6 cellular contexts compared by ENCODE assay signal in genomic region chr19:57499332-57499679, GRCh38. TPM values are rescaled to one million over a fixed set of nuclear protein-coding genes. Genes with fewer than 3 reads are reported as not detected.
DNase-seq lines count a peak whose midpoint lies in the region; ATAC-seq, FAIRE-seq and TF ChIP-seq lines count a peak whose summit lies in the region.
"Not testable (repeated sequence)": the region's sequence is repeated elsewhere in the genome, so short reads cannot be mapped to it uniquely, and the experiment has no call there.

No MANE protein-coding gene starts in this region.

- H3K79me2 ChIP-seq in ACC112 (ENCODE audit: control insufficient read depth, insufficient read depth, low read length, unreplicated experiment) = peaks cover 27% of the 10 kb centered on the region
- peaks cover 35% of the 10 kb centered on the region for H3K79me2 ChIP-seq in astrocyte (ENCODE audit: insufficient read depth, low read length)
- peaks cover 14% of the 10 kb centered on the region for H3K79me2 ChIP-seq in HepG2 (ENCODE audit: insufficient read depth, low read length)

- BruUV-seq in HepG2 (replicated peaks; lab: Mats Ljungman, UMichigan) = not testable (repeated sequence)

- not testable (repeated sequence) for FAIRE-seq in astrocyte (lab: Jason Lieb, UNC); HepG2 (lab: Jason Lieb, UNC)

- H3K4me3 ChIP-seq in ACC112 (ENCODE audit: low read depth, low read length) = peak overlapping the region; percentile 85; the same call in 1 of the 2 replicates
- peak overlapping the region; percentile 80; the same call in 1 of the 2 replicates for H3K4me3 ChIP-seq in HUES64 (ENCODE audit: low read length)
- H3K4me3 ChIP-seq in astrocyte (ENCODE audit: insufficient read depth, low read depth, low read length); HepG2 (replicated peaks in 1 of 3; ENCODE audit: insufficient read depth in 1 of 3, low read depth in 2 of 3, low read length in 3 of 3): not testable (repeated sequence)
- H3K4me3 ChIP-seq in psoas muscle = peak overlapping the region; percentile 81

- peaks cover 63% of the 10 kb centered on the region for H3K36me3 Mint-ChIP-seq in activated CD4-positive, alpha-beta memory T cell treated with anti-CD3 and anti-CD28 coated beads, Interleukin-2, amount 10 ng/mL, durations not matched to agents 7 days and 5 days (ENCODE audit: low read depth)
- peaks cover 29% of the 10 kb centered on the region for H3K36me3 Mint-ChIP-seq in astrocyte (ENCODE audit: low read depth, unreplicated experiment)

- in situ Hi-C loops in HepG2 (cut with HindIII; ENCODE audit: extremely low pct_ligation_motif_present, low pct_unique_long_range_greater_than_20kb) = not testable (repeated sequence)

- H3K9me3 Mint-ChIP-seq in activated CD4-positive, alpha-beta memory T cell treated with anti-CD3 and anti-CD28 coated beads, Interleukin-2, amount 10 ng/mL, durations not matched to agents 7 days and 5 days = peaks cover 59% of the 10 kb centered on the region
- H3K9me3 Mint-ChIP-seq in astrocyte (ENCODE audit: unreplicated experiment) = peaks cover 18% of the 10 kb centered on the region

- not testable (repeated sequence) for H3K27me3 Mint-ChIP-seq in activated CD4-positive, alpha-beta memory T cell treated with anti-CD3 and anti-CD28 coated beads, Interleukin-2, amount 10 ng/mL, durations not matched to agents 7 days and 5 days; astrocyte (ENCODE audit: low read depth, unreplicated experiment)

- not testable (repeated sequence) for H4K20me1 ChIP-seq in astrocyte (ENCODE audit: insufficient read depth, low read length); HepG2 (ENCODE audit: insufficient read depth, low read length)

- not testable (repeated sequence) for DNase-seq in activated CD4-positive, alpha-beta memory T cell treated with anti-CD3 and anti-CD28 coated beads, Interleukin-2, amount 10 ng/mL, durations not matched to agents 7 days and 5 days; astrocyte (ENCODE audit: low read depth); HepG2 (ENCODE audit: low spot score); psoas muscle

- intact Hi-C loops in HepG2 (cut with micrococcal nuclease; ENCODE audit: unreplicated experiment); psoas muscle (cut with DNase I): not testable (repeated sequence)

- not testable (repeated sequence) for TF ChIP-seq CTCF in astrocyte (IDR thresholded peaks at IDR 0.05; ENCODE audit: insufficient read depth, low read depth, low read length); HepG2 (CRISPR knock-in tag; IDR thresholded peaks at IDR 0.05); psoas muscle (IDR thresholded peaks at IDR 0.05)

- not testable (repeated sequence) for H3K36me3 ChIP-seq in ACC112 (ENCODE audit: insufficient read depth, low read length); HUES64 (ENCODE audit: insufficient read depth, low read length); HepG2 (replicated peaks in 1 of 2; ENCODE audit: control insufficient read depth in 1 of 2, insufficient read depth in 2 of 2, low read length in 2 of 2); psoas muscle (ENCODE audit: insufficient read depth in 1 of 2, low read depth in 1 of 2)
- H3K36me3 ChIP-seq in astrocyte (ENCODE audit: insufficient read depth, low read length) = peaks cover 10% of the 10 kb centered on the region

- H3K27ac ChIP-seq in ACC112 (ENCODE audit: low read depth, low read length); HUES64 (ENCODE audit: low read depth, low read length); astrocyte (ENCODE audit: low read depth, low read length); HepG2 (ENCODE audit: extremely low read length, insufficient read depth, low read length); psoas muscle: not testable (repeated sequence)

- TF ChIP-seq RAD21 in HepG2 (CRISPR knock-in tag; IDR thresholded peaks at IDR 0.05) = not testable (repeated sequence)

- H3K9ac ChIP-seq in HUES64 (ENCODE audit: low read depth, low read length); astrocyte (ENCODE audit: low read length); HepG2 (ENCODE audit: insufficient read depth, low read depth, low read length): not testable (repeated sequence)

- H3K4me1 Mint-ChIP-seq in activated CD4-positive, alpha-beta memory T cell treated with anti-CD3 and anti-CD28 coated beads, Interleukin-2, amount 10 ng/mL, durations not matched to agents 7 days and 5 days = peaks cover 16% of the 10 kb centered on the region
- not testable (repeated sequence) for H3K4me1 Mint-ChIP-seq in astrocyte (ENCODE audit: low read depth, unreplicated experiment)

- TF ChIP-seq EP300 in HepG2 (IDR thresholded peaks at IDR 0.05; ENCODE audit: low read depth in 2 of 2, low read length in 2 of 2); HepG2 (CRISPR knock-in tag; IDR thresholded peaks at IDR 0.05; ENCODE audit: borderline replicate concordance): not testable (repeated sequence)

- CTCF ChIA-PET in activated CD4-positive, alpha-beta memory T cell treated with anti-CD3 and anti-CD28 coated beads, Interleukin-2, amount 10 ng/mL, durations not matched to agents 7 days and 5 days (lab: Charles Lee) = interaction anchor here (1.0 kb wide), 1 partner anchor 14 kb away, joined by 3 read pairs; no protein-coding TSS in a partner anchor
- CTCF ChIA-PET in HepG2 (lab: Yijun Ruan, JAX; ENCODE audit: low intra/inter-chr PET ratio, low total read pairs) = not testable (repeated sequence)

- POLR2A ChIA-PET in activated CD4-positive, alpha-beta memory T cell treated with anti-CD3 and anti-CD28 coated beads, Interleukin-2, amount 10 ng/mL, durations not matched to agents 7 days and 5 days (lab: Charles Lee) = interaction anchor here (0.6 to 1.0 kb wide), 7 partner anchors 16 to 503 kb away, joined by 3 to 5 read pairs (median 3); partner anchors contain the start of genes ZNF416, ZNF550, ZNF551 and ZNF586
- POLR2A ChIA-PET in HepG2 (lab: Yijun Ruan, JAX) = interaction anchor here (0.6 to 1.0 kb wide), 4 partner anchors 12 to 195 kb away, joined by 3 to 9 read pairs (median 3); partner anchors contain the start of genes ZNF416 and ZNF419

- H3K4me1 ChIP-seq in ACC112 (ENCODE audit: control insufficient read depth, insufficient read depth, low read length, unreplicated experiment); HUES64 (ENCODE audit: insufficient read depth, low read length); astrocyte (ENCODE audit: insufficient read depth, low read length); psoas muscle: not testable (repeated sequence)
- peaks cover 11% of the 10 kb centered on the region; the same call in 1 of the 2 replicates for H3K4me1 ChIP-seq in HepG2 (ENCODE audit: insufficient read depth, low read length)

- H2AFZ ChIP-seq in ACC112 (ENCODE audit: low read length, unreplicated experiment); astrocyte (ENCODE audit: low read depth, low read length); HepG2 (ENCODE audit: low read length): not testable (repeated sequence)

- H3K4me2 ChIP-seq in astrocyte (ENCODE audit: low read length) = peak overlapping the region; percentile 79
- H3K4me2 ChIP-seq in HepG2 (ENCODE audit: low read depth, low read length) = not testable (repeated sequence)

- peak overlapping the region; percentile 79 for H3K4me3 Mint-ChIP-seq in activated CD4-positive, alpha-beta memory T cell treated with anti-CD3 and anti-CD28 coated beads, Interleukin-2, amount 10 ng/mL, durations not matched to agents 7 days and 5 days
- peak overlapping the region; percentile 92 for H3K4me3 Mint-ChIP-seq in astrocyte (ENCODE audit: unreplicated experiment)

- TF ChIP-seq POLR2A in HepG2 (IDR thresholded peaks at IDR 0.05; ENCODE audit: insufficient read depth in 1 of 2, low read depth in 2 of 2, low read length in 2 of 2) = not testable (repeated sequence)

- not testable (repeated sequence) for H3K9me3 ChIP-seq in HUES64 (ENCODE audit: insufficient read depth, low read depth, low read length); HepG2 (ENCODE audit: low read length)
- H3K9me3 ChIP-seq in astrocyte (ENCODE audit: insufficient read depth, low read depth, low read length) (peaks cover 11% of the 10 kb centered on the region), psoas muscle (peaks cover 15% of the 10 kb centered on the region)

- ATAC-seq in HepG2, psoas muscle: not testable (repeated sequence)

- H3K27me3 ChIP-seq in ACC112 (ENCODE audit: insufficient read depth, low read length); HUES64 (ENCODE audit: insufficient read depth, low read length); astrocyte (ENCODE audit: insufficient read depth, low read length); HepG2 (ENCODE audit: control insufficient read depth in 1 of 2, insufficient read depth in 2 of 2, low read length in 2 of 2); psoas muscle (ENCODE audit: insufficient read depth in 3 of 3, low read length in 2 of 3): not testable (repeated sequence)

- H3K27ac Mint-ChIP-seq in activated CD4-positive, alpha-beta memory T cell treated with anti-CD3 and anti-CD28 coated beads, Interleukin-2, amount 10 ng/mL, durations not matched to agents 7 days and 5 days = peak overlapping the region; percentile 70
- H3K27ac Mint-ChIP-seq in astrocyte (ENCODE audit: unreplicated experiment) = not testable (repeated sequence)

RNA-seq across cellular contexts. Expression of gene ZNF773, which starts 0.4 kb away (rescaled TPM):
- 4.6 TPM for polyA plus RNA-seq in HUES64 (2013, experiment 1 of 2)
- polyA plus RNA-seq in HUES64 (2013, experiment 2 of 2) = 5.4 TPM
- 10 to 100 TPM in 1 of 2 experiments, 1 to 10 TPM in 1; 8.6 to 11.4 TPM for total RNA-seq in activated CD4-positive, alpha-beta memory T cell treated with anti-CD3 and anti-CD28 coated beads, Interleukin-2, amount 10 ng/mL, durations not matched to agents 7 days and 5 days
- total RNA-seq in astrocyte = 11.4 and 13.3 TPM in 2 replicates
- 6.7 and 6.9 TPM in 2 replicates for total RNA-seq in HepG2 (2016; rRNA removed; fragmentation: Illumina TruSeq; extraction: Trizol)
- total RNA-seq in HepG2 (2016; cell fraction: cytosol; rRNA removed; fragmentation: Illumina TruSeq; extraction: Trizol; ENCODE audit: low read depth) = 1.8 and 3.2 TPM in 2 replicates
- 5.9 and 6.7 TPM in 2 replicates for total RNA-seq in HepG2 (2016; cell fraction: insoluble cytoplasmic fraction; rRNA removed; fragmentation: Illumina TruSeq; extraction: Trizol)
- 4.3 and 4.9 TPM in 2 replicates for total RNA-seq in HepG2 (2016; cell fraction: membrane; rRNA removed; fragmentation: Illumina TruSeq; extraction: Trizol)
- 6.6 and 8.3 TPM in 2 replicates for total RNA-seq in HepG2 (2016; cell fraction: nucleus; rRNA removed; fragmentation: Illumina TruSeq; extraction: Trizol)
- 5.7 and 7.3 TPM in 2 replicates for polyA plus RNA-seq in HepG2 (2011; rRNA removed)
- polyA plus RNA-seq in HepG2 (2011; cell fraction: cytosol; rRNA removed) = 3.3 and 4.6 TPM in 2 replicates
- polyA plus RNA-seq in HepG2 (2011; cell fraction: nucleus; rRNA removed) = 17.8 and 28.1 TPM in 2 replicates
- 4.3 and 4.4 TPM in 2 replicates for polyA plus RNA-seq in HepG2 (2012)
- polyA plus RNA-seq in HepG2 (2016; cell fraction: cytosol; fragmentation: Illumina TruSeq; extraction: Trizol; ENCODE audit: low read depth) = 0.51 and 0.62 TPM in 2 replicates
- polyA plus RNA-seq in HepG2 (2016; cell fraction: insoluble cytoplasmic fraction; fragmentation: Illumina TruSeq; extraction: Trizol; ENCODE audit: low read depth) = 4.2 and 5.0 TPM in 2 replicates
- 1.2 and 1.3 TPM in 2 replicates for polyA plus RNA-seq in HepG2 (2016; cell fraction: membrane; fragmentation: Illumina TruSeq; extraction: Trizol; ENCODE audit: low read depth)
- polyA plus RNA-seq in HepG2 (2016; cell fraction: nucleus; fragmentation: Illumina TruSeq; extraction: Trizol; ENCODE audit: insufficient read depth, low read depth) = 8.5 and 10.0 TPM in 2 replicates
- 6.9 and 11.0 TPM in 2 replicates for polyA minus RNA-seq in HepG2 (2011; rRNA and poly(A)+ RNA removed; ENCODE audit: low replicate concordance)
- polyA minus RNA-seq in HepG2 (2011; cell fraction: cytosol; rRNA and poly(A)+ RNA removed) = 2.1 and 5.4 TPM in 2 replicates
- 14.9 and 19.0 TPM in 2 replicates for polyA minus RNA-seq in HepG2 (2011; cell fraction: nucleus; rRNA and poly(A)+ RNA removed)
- 1 to 10 TPM; 2.7 to 5.7 (median 4.4) TPM for total RNA-seq in psoas muscle
- 1 to 10 TPM; 2.3 to 7.5 (median 3.0) TPM for polyA plus RNA-seq in psoas muscle

RNA-seq across cellular contexts. Expression of gene ZNF419, which starts 11.8 kb away (rescaled TPM):
- 5.2 TPM for polyA plus RNA-seq in HUES64 (2013, experiment 1 of 2)
- polyA plus RNA-seq in HUES64 (2013, experiment 2 of 2) = 6.8 TPM
- total RNA-seq in activated CD4-positive, alpha-beta memory T cell treated with anti-CD3 and anti-CD28 coated beads, Interleukin-2, amount 10 ng/mL, durations not matched to agents 7 days and 5 days = 10 to 100 TPM in 1 of 2 experiments, 1 to 10 TPM in 1; 9.8 to 12.0 TPM
- total RNA-seq in astrocyte = 13.1 and 14.1 TPM in 2 replicates
- 8.8 and 9.0 TPM in 2 replicates for total RNA-seq in HepG2 (2016; rRNA removed; fragmentation: Illumina TruSeq; extraction: Trizol)
- 2.4 and 2.5 TPM in 2 replicates for total RNA-seq in HepG2 (2016; cell fraction: cytosol; rRNA removed; fragmentation: Illumina TruSeq; extraction: Trizol; ENCODE audit: low read depth)
- 9.3 and 9.5 TPM in 2 replicates for total RNA-seq in HepG2 (2016; cell fraction: insoluble cytoplasmic fraction; rRNA removed; fragmentation: Illumina TruSeq; extraction: Trizol)
- 6.4 and 7.2 TPM in 2 replicates for total RNA-seq in HepG2 (2016; cell fraction: membrane; rRNA removed; fragmentation: Illumina TruSeq; extraction: Trizol)
- 8.5 and 8.9 TPM in 2 replicates for total RNA-seq in HepG2 (2016; cell fraction: nucleus; rRNA removed; fragmentation: Illumina TruSeq; extraction: Trizol)
- 8.5 and 11.1 TPM in 2 replicates for polyA plus RNA-seq in HepG2 (2011; rRNA removed)
- 6.6 and 6.9 TPM in 2 replicates for polyA plus RNA-seq in HepG2 (2011; cell fraction: cytosol; rRNA removed)
- 23.2 and 32.0 TPM in 2 replicates for polyA plus RNA-seq in HepG2 (2011; cell fraction: nucleus; rRNA removed)
- 6.4 and 7.9 TPM in 2 replicates for polyA plus RNA-seq in HepG2 (2012)
- 0.85 and 0.86 TPM in 2 replicates for polyA plus RNA-seq in HepG2 (2016; cell fraction: cytosol; fragmentation: Illumina TruSeq; extraction: Trizol; ENCODE audit: low read depth)
- 6.5 and 6.7 TPM in 2 replicates for polyA plus RNA-seq in HepG2 (2016; cell fraction: insoluble cytoplasmic fraction; fragmentation: Illumina TruSeq; extraction: Trizol; ENCODE audit: low read depth)
- 1.5 and 2.1 TPM in 2 replicates for polyA plus RNA-seq in HepG2 (2016; cell fraction: membrane; fragmentation: Illumina TruSeq; extraction: Trizol; ENCODE audit: low read depth)
- 13.0 and 16.4 TPM in 2 replicates for polyA plus RNA-seq in HepG2 (2016; cell fraction: nucleus; fragmentation: Illumina TruSeq; extraction: Trizol; ENCODE audit: insufficient read depth, low read depth)
- polyA minus RNA-seq in HepG2 (2011; rRNA and poly(A)+ RNA removed; ENCODE audit: low replicate concordance) = 6.1 and 6.3 TPM in 2 replicates
- 3.4 and 4.5 TPM in 2 replicates for polyA minus RNA-seq in HepG2 (2011; cell fraction: cytosol; rRNA and poly(A)+ RNA removed)
- 9.8 and 13.7 TPM in 2 replicates for polyA minus RNA-seq in HepG2 (2011; cell fraction: nucleus; rRNA and poly(A)+ RNA removed)
- total RNA-seq in psoas muscle = 1 to 10 TPM; 4.1 to 7.5 (median 6.9) TPM
- 10 to 100 TPM in 1 of 3 donors, 1 to 10 TPM in 2; 5.9 to 24.4 (median 6.9) TPM for polyA plus RNA-seq in psoas muscle

RNA-seq across cellular contexts. Expression of gene ZNF772, which starts 21.9 kb away (rescaled TPM):
- 5.9 TPM for polyA plus RNA-seq in HUES64 (2013, experiment 1 of 2)
- 6.5 TPM for polyA plus RNA-seq in HUES64 (2013, experiment 2 of 2)
- 1 to 10 TPM; 7.2 to 8.8 TPM for total RNA-seq in activated CD4-positive, alpha-beta memory T cell treated with anti-CD3 and anti-CD28 coated beads, Interleukin-2, amount 10 ng/mL, durations not matched to agents 7 days and 5 days
- total RNA-seq in astrocyte (13.8 and 14.5 TPM in 2 replicates), HepG2 (2016; rRNA removed; fragmentation: Illumina TruSeq; extraction: Trizol) (17.2 and 23.6 TPM in 2 replicates), psoas muscle (10 to 100 TPM; 12.0 to 15.2 (median 14.1) TPM)
- 1.1 and 1.9 TPM in 2 replicates for total RNA-seq in HepG2 (2016; cell fraction: cytosol; rRNA removed; fragmentation: Illumina TruSeq; extraction: Trizol; ENCODE audit: low read depth)
- 16.3 and 23.2 TPM in 2 replicates for total RNA-seq in HepG2 (2016; cell fraction: insoluble cytoplasmic fraction; rRNA removed; fragmentation: Illumina TruSeq; extraction: Trizol)
- 7.7 and 8.6 TPM in 2 replicates for total RNA-seq in HepG2 (2016; cell fraction: membrane; rRNA removed; fragmentation: Illumina TruSeq; extraction: Trizol)
- 18.6 and 20.2 TPM in 2 replicates for total RNA-seq in HepG2 (2016; cell fraction: nucleus; rRNA removed; fragmentation: Illumina TruSeq; extraction: Trizol)
- polyA plus RNA-seq in HepG2 (2011; rRNA removed) (3.1 and 4.0 TPM in 2 replicates), psoas muscle (1 to 10 TPM; 2.7 to 8.7 (median 3.0) TPM)
- polyA plus RNA-seq in HepG2 (2011; cell fraction: cytosol; rRNA removed) = 2.7 and 3.3 TPM in 2 replicates
- 4.9 and 8.7 TPM in 2 replicates for polyA plus RNA-seq in HepG2 (2011; cell fraction: nucleus; rRNA removed)
- polyA plus RNA-seq in HepG2 (2012) = 2.8 and 3.3 TPM in 2 replicates
- 0.27 and 0.36 TPM in 2 replicates for polyA plus RNA-seq in HepG2 (2016; cell fraction: cytosol; fragmentation: Illumina TruSeq; extraction: Trizol; ENCODE audit: low read depth)
- polyA plus RNA-seq in HepG2 (2016; cell fraction: insoluble cytoplasmic fraction; fragmentation: Illumina TruSeq; extraction: Trizol; ENCODE audit: low read depth) = 8.2 and 9.6 TPM in 2 replicates
- 1.0 and 1.4 TPM in 2 replicates for polyA plus RNA-seq in HepG2 (2016; cell fraction: membrane; fragmentation: Illumina TruSeq; extraction: Trizol; ENCODE audit: low read depth)
- 7.1 TPM in 2 replicates for polyA plus RNA-seq in HepG2 (2016; cell fraction: nucleus; fragmentation: Illumina TruSeq; extraction: Trizol; ENCODE audit: insufficient read depth, low read depth)
- 0.58 and 15.5 TPM in 2 replicates for polyA minus RNA-seq in HepG2 (2011; rRNA and poly(A)+ RNA removed; ENCODE audit: low replicate concordance)
- polyA minus RNA-seq in HepG2 (2011; cell fraction: cytosol; rRNA and poly(A)+ RNA removed) = 3.3 and 7.0 TPM in 2 replicates
- 30.5 and 38.8 TPM in 2 replicates for polyA minus RNA-seq in HepG2 (2011; cell fraction: nucleus; rRNA and poly(A)+ RNA removed)

RNA-seq across cellular contexts. Expression of gene ZNF549, which starts 27.9 kb away (rescaled TPM):
- polyA plus RNA-seq in HUES64 (2013, experiment 1 of 2) = 5.9 TPM
- 7.2 TPM for polyA plus RNA-seq in HUES64 (2013, experiment 2 of 2)
- 1 to 10 TPM; 5.7 to 6.0 TPM for total RNA-seq in activated CD4-positive, alpha-beta memory T cell treated with anti-CD3 and anti-CD28 coated beads, Interleukin-2, amount 10 ng/mL, durations not matched to agents 7 days and 5 days
- 6.7 and 7.3 TPM in 2 replicates for total RNA-seq in astrocyte
- 6.4 and 8.8 TPM in 2 replicates for total RNA-seq in HepG2 (2016; rRNA removed; fragmentation: Illumina TruSeq; extraction: Trizol)
- 0.40 and 0.88 TPM in 2 replicates for total RNA-seq in HepG2 (2016; cell fraction: cytosol; rRNA removed; fragmentation: Illumina TruSeq; extraction: Trizol; ENCODE audit: low read depth)
- total RNA-seq in HepG2 (2016; cell fraction: insoluble cytoplasmic fraction; rRNA removed; fragmentation: Illumina TruSeq; extraction: Trizol) = 6.1 and 8.5 TPM in 2 replicates
- 3.1 and 3.7 TPM in 2 replicates for total RNA-seq in HepG2 (2016; cell fraction: membrane; rRNA removed; fragmentation: Illumina TruSeq; extraction: Trizol)
- total RNA-seq in HepG2 (2016; cell fraction: nucleus; rRNA removed; fragmentation: Illumina TruSeq; extraction: Trizol) = 5.1 and 5.4 TPM in 2 replicates
- 2.8 and 2.9 TPM in 2 replicates for polyA plus RNA-seq in HepG2 (2011; rRNA removed)
- 1.4 and 2.3 TPM in 2 replicates for polyA plus RNA-seq in HepG2 (2011; cell fraction: cytosol; rRNA removed)
- 2.0 and 3.0 TPM in 2 replicates for polyA plus RNA-seq in HepG2 (2011; cell fraction: nucleus; rRNA removed)
- polyA plus RNA-seq in HepG2 (2012) = 2.7 and 3.1 TPM in 2 replicates
- polyA plus RNA-seq in HepG2 (2016; cell fraction: cytosol; fragmentation: Illumina TruSeq; extraction: Trizol; ENCODE audit: low read depth) = 0.15 and 0.24 TPM in 2 replicates
- 3.9 TPM in 2 replicates for polyA plus RNA-seq in HepG2 (2016; cell fraction: insoluble cytoplasmic fraction; fragmentation: Illumina TruSeq; extraction: Trizol; ENCODE audit: low read depth)
- 0.61 and 0.85 TPM in 2 replicates for polyA plus RNA-seq in HepG2 (2016; cell fraction: membrane; fragmentation: Illumina TruSeq; extraction: Trizol; ENCODE audit: low read depth)
- polyA plus RNA-seq in HepG2 (2016; cell fraction: nucleus; fragmentation: Illumina TruSeq; extraction: Trizol; ENCODE audit: insufficient read depth, low read depth) = 7.6 and 8.6 TPM in 2 replicates
- 2.6 TPM in 1 of 2 replicates, not detected in the other for polyA minus RNA-seq in HepG2 (2011; rRNA and poly(A)+ RNA removed; ENCODE audit: low replicate concordance)
- 2.9 and 3.6 TPM in 2 replicates for polyA minus RNA-seq in HepG2 (2011; cell fraction: cytosol; rRNA and poly(A)+ RNA removed)
- polyA minus RNA-seq in HepG2 (2011; cell fraction: nucleus; rRNA and poly(A)+ RNA removed) = 6.6 and 9.2 TPM in 2 replicates
- total RNA-seq in psoas muscle = 1 to 10 TPM; 1.5 to 4.0 (median 2.3) TPM
- 1 to 10 TPM; 1.4 to 4.6 (median 2.6) TPM for polyA plus RNA-seq in psoas muscle

RNA-seq across cellular contexts. Expression of gene VN1R1, which starts 42.4 kb away (rescaled TPM):
- polyA plus RNA-seq in HUES64 (2013, experiment 1 of 2) = 0.30 TPM
- 0.38 TPM for polyA plus RNA-seq in HUES64 (2013, experiment 2 of 2)
- total RNA-seq in activated CD4-positive, alpha-beta memory T cell treated with anti-CD3 and anti-CD28 coated beads, Interleukin-2, amount 10 ng/mL, durations not matched to agents 7 days and 5 days = under 1 TPM; 0.15 to 0.35 TPM
- total RNA-seq in astrocyte = 1.5 and 1.7 TPM in 2 replicates
- 0.62 and 0.80 TPM in 2 replicates for total RNA-seq in HepG2 (2016; rRNA removed; fragmentation: Illumina TruSeq; extraction: Trizol)
- total RNA-seq in HepG2 (2016; cell fraction: cytosol; rRNA removed; fragmentation: Illumina TruSeq; extraction: Trizol; ENCODE audit: low read depth) = 0.10 and 0.18 TPM in 2 replicates
- 0.74 and 0.76 TPM in 2 replicates for total RNA-seq in HepG2 (2016; cell fraction: insoluble cytoplasmic fraction; rRNA removed; fragmentation: Illumina TruSeq; extraction: Trizol)
- total RNA-seq in HepG2 (2016; cell fraction: membrane; rRNA removed; fragmentation: Illumina TruSeq; extraction: Trizol) = 0.21 and 0.22 TPM in 2 replicates
- total RNA-seq in HepG2 (2016; cell fraction: nucleus; rRNA removed; fragmentation: Illumina TruSeq; extraction: Trizol) = 0.78 and 1.4 TPM in 2 replicates
- 0.87 and 1.0 TPM in 2 replicates for polyA plus RNA-seq in HepG2 (2011; rRNA removed)
- polyA plus RNA-seq in HepG2 (2011; cell fraction: cytosol; rRNA removed) = 0.30 and 0.32 TPM in 2 replicates
- 1.3 and 1.6 TPM in 2 replicates for polyA plus RNA-seq in HepG2 (2011; cell fraction: nucleus; rRNA removed)
- polyA plus RNA-seq in HepG2 (2012) = 0.89 and 1.1 TPM in 2 replicates
- 0.07 and 0.08 TPM in 2 replicates for polyA plus RNA-seq in HepG2 (2016; cell fraction: cytosol; fragmentation: Illumina TruSeq; extraction: Trizol; ENCODE audit: low read depth)
- polyA plus RNA-seq in HepG2 (2016; cell fraction: insoluble cytoplasmic fraction; fragmentation: Illumina TruSeq; extraction: Trizol; ENCODE audit: low read depth) = 0.38 and 0.56 TPM in 2 replicates
- polyA plus RNA-seq in HepG2 (2016; cell fraction: membrane; fragmentation: Illumina TruSeq; extraction: Trizol; ENCODE audit: low read depth) = 0.12 and 0.13 TPM in 2 replicates
- 2.2 and 2.7 TPM in 2 replicates for polyA plus RNA-seq in HepG2 (2016; cell fraction: nucleus; fragmentation: Illumina TruSeq; extraction: Trizol; ENCODE audit: insufficient read depth, low read depth)
- polyA minus RNA-seq in HepG2 (2011; rRNA and poly(A)+ RNA removed; ENCODE audit: low replicate concordance) = 0.64 TPM in 1 of 2 replicates, not detected in the other
- 0.30 TPM in 1 of 2 replicates, not detected in the other for polyA minus RNA-seq in HepG2 (2011; cell fraction: cytosol; rRNA and poly(A)+ RNA removed)
- 2.2 and 2.6 TPM in 2 replicates for polyA minus RNA-seq in HepG2 (2011; cell fraction: nucleus; rRNA and poly(A)+ RNA removed)
- total RNA-seq in psoas muscle = 1 to 10 TPM in 3 of 4 donors, under 1 TPM in 1; 0.76 to 4.1 (median 2.3) TPM
- under 1 TPM; 0.42 to 0.57 (median 0.51) TPM for polyA plus RNA-seq in psoas muscle
